In the genomic region with DNA sequence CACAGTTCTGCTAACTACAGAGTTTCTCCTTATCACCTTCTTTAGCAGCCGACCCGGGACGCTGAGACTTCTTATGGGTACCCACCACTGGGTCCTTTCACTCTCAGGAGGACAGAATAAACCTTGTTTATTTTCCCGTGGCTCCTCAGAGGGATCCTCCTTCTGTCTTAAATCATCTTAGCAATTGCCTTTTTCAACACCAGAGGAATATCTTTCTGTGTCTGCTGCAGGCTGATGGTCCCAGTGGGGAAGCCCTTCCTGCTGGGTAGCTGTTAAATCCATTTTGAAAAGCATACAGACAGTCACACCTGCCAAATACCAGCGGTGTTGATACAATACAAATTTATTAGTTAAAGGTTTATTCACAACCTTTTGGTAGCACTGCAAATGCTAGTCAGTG, we compare ENCODE assay signal across 20 cellular contexts.
DNase-seq lines count a peak whose midpoint lies in the region; ATAC-seq and TF ChIP-seq lines count a peak whose summit lies in the region.
"Had no signal": no experiment of that assay in that cellular context is flagged by ENCODE, and none has a peak within 500 bp of the region (broad histone marks: within the 10 kb centered on the region; RNA-seq: fewer than 3 reads in every experiment).

No MANE protein-coding gene starts in this region.

- H2BK15ac ChIP-seq in IMR-90 (ENCODE audit: low read depth, low read length) = no peak overlapping the region

- H3K27ac ChIP-seq in IMR-90 (ENCODE audit: insufficient read depth, low read length) = no peak overlapping the region
- H3K27ac ChIP-seq in temporal lobe (ENCODE audit: low read depth, low read length) = peak overlapping the region; percentile 83

- no peak overlapping the region for H2AFZ ChIP-seq in IMR-90 (replicated peaks; ENCODE audit: low read length, poor library complexity)

- no peak for TF ChIP-seq RAD21 in IMR-90 (IDR thresholded peaks at IDR 0.05; ENCODE audit: low read length)

- no peak for TF ChIP-seq POLR2A in IMR-90 (IDR thresholded peaks at IDR 0.05; ENCODE audit: low read depth, low read length)

- in situ Hi-C loops in G401 (cut with HindIII; ENCODE audit: low sequenced_read_pairs) (no loop called here), IMR-90 (cut with MboI; ENCODE audit: low sequenced_read_pairs) (no loop called here)

- POLR2A ChIA-PET in IMR-90 (lab: Charles Lee; ENCODE audit: unreplicated experiment) = no interaction called here

- TF ChIP-seq CTCF in IMR-90 (conservative IDR thresholded peaks at IDR 0.05; ENCODE audit: low read depth, low read length) (no peak), glutamatergic neuron (IDR thresholded peaks at IDR 0.05; ENCODE audit: partially characterized antibody, unreplicated experiment) (no peak)

- no peak overlapping the region for H3K18ac ChIP-seq in IMR-90 (ENCODE audit: low read depth, low read length)

- no peak overlapping the region for H4K5ac ChIP-seq in IMR-90 (ENCODE audit: low read depth, low read length)

- H3K9me3 Mint-ChIP-seq in glutamatergic neuron (ENCODE audit: unreplicated experiment) = peaks cover 9% of the 10 kb centered on the region
- H3K9me3 Mint-ChIP-seq: activated CD8-positive, alpha-beta T cell treated with anti-CD3 and anti-CD28 coated beads for 36 hours; natural killer cell treated with Interleukin-12 subunit alpha and Interleukin-12 subunit beta and Interleukin-15 and Interleukin-18, amount 100 ng/mL, for 72 hours; stimulated activated effector memory CD8-positive, alpha-beta T cell treated with anti-CD3 and anti-CD28 coated beads, Interleukin-12 subunit alpha, Interleukin-12 subunit beta, amount 100 ng/mL, for 72 hours had no signal

- H3K56ac ChIP-seq in IMR-90 (ENCODE audit: extremely low read depth, insufficient read depth, low read length) = no peak overlapping the region

- H3K36me3 ChIP-seq in IMR-90 (ENCODE audit: control insufficient read depth, insufficient read depth, low read length) = no peaks in the 10 kb centered on the region
- H3K36me3 ChIP-seq: heart right ventricle, suprapubic skin had no signal

- H3K4me1 Mint-ChIP-seq in glutamatergic neuron (ENCODE audit: low read depth, unreplicated experiment) = peaks cover 57% of the 10 kb centered on the region

- WGBS in IMR-90 (ENCODE audit: extremely low coverage in 2 of 2, insufficient read length in 1 of 2), 2 experiments = 73% methylated on average over 3 of the region's 5 CpGs; no CpG with 5 or more reads in 1 of the 2 experiments

- no peak overlapping the region for H2AK5ac ChIP-seq in IMR-90 (ENCODE audit: low read depth, low read length)

- H3K27me3 ChIP-seq in IMR-90 (ENCODE audit: control insufficient read depth, insufficient read depth, low read length) = no peaks in the 10 kb centered on the region
- H3K27me3 ChIP-seq: heart right ventricle, suprapubic skin had no signal

- no peak overlapping the region for H3K14ac ChIP-seq in IMR-90 (replicated peaks; ENCODE audit: low read depth, low read length)

- BruUV-seq in IMR-90 (replicated peaks; lab: Mats Ljungman, UMichigan) = no TSS peak

- no peak overlapping the region for H2AK9ac ChIP-seq in IMR-90 (replicated peaks; ENCODE audit: low read depth, low read length, poor library complexity)

- DNase-seq in G401 (ENCODE audit: low spot score) (peak; percentile 33), IMR-90 (no peak), glutamatergic neuron (no peak), T-helper 9 cell (no peak)
- no peak for DNase-seq in stimulated activated CD4-positive, alpha-beta T cell treated with anti-CD3 and anti-CD28 coated beads, Interleukin-1b, Interleukin-23, amount 100 ng/mL, for 48 hours
- DNase-seq: activated CD8-positive, alpha-beta T cell treated with anti-CD3 and anti-CD28 coated beads for 36 hours; activated gamma-delta T cell treated with Interleukin-2 at 50 U/mL for 16 hours; AML-193; cortex of kidney; DMS53; HCEC 1CT; heart right ventricle; Karpas-422; NCI-H2081 treated with DMSO at 0.1 percent for 48 hours; NCI-H510A treated with DMSO at 0.1 percent for 48 hours had no signal

- peaks cover 3 to 17% of the 10 kb centered on the region in 2 experiments; a peak in 2 of 4 replicates for H3K79me1 ChIP-seq in IMR-90 (ENCODE audit: low read depth in 1 of 2, low read length in 2 of 2)

- H3K4ac ChIP-seq in IMR-90 (ENCODE audit: low read depth, low read length) = no peak overlapping the region

- no peaks in the 10 kb centered on the region for H4K20me1 ChIP-seq in IMR-90 (ENCODE audit: insufficient read depth, low read length)

- H3K36me3 Mint-ChIP-seq in glutamatergic neuron (ENCODE audit: unreplicated experiment) = peaks cover 3% of the 10 kb centered on the region
- H3K36me3 Mint-ChIP-seq: natural killer cell treated with Interleukin-12 subunit alpha and Interleukin-12 subunit beta and Interleukin-15 and Interleukin-18, amount 100 ng/mL, for 72 hours; stimulated activated effector memory CD8-positive, alpha-beta T cell treated with anti-CD3 and anti-CD28 coated beads, Interleukin-12 subunit alpha, Interleukin-12 subunit beta, amount 100 ng/mL, for 72 hours had no signal

- H3K9me1 ChIP-seq in IMR-90 (ENCODE audit: insufficient read depth, low read length) = peaks cover 35% of the 10 kb centered on the region

- H3K9me3 ChIP-seq in IMR-90 (ENCODE audit: control insufficient read depth, insufficient read depth, low read length) = no peaks in the 10 kb centered on the region
- H3K9me3 ChIP-seq: heart right ventricle, suprapubic skin had no signal

- H2BK20ac ChIP-seq in IMR-90 (ENCODE audit: low read depth, low read length) = no peak overlapping the region

- H3K4me3 ChIP-seq in IMR-90 (ENCODE audit: insufficient read depth, low read depth, low read length) = no peak overlapping the region
- H3K4me3 ChIP-seq: heart right ventricle, suprapubic skin had no signal

- peak overlapping the region; percentile 62 for H3K4me3 Mint-ChIP-seq in glutamatergic neuron (ENCODE audit: unreplicated experiment)
- H3K4me3 Mint-ChIP-seq: activated CD8-positive, alpha-beta T cell treated with anti-CD3 and anti-CD28 coated beads for 36 hours; natural killer cell treated with Interleukin-12 subunit alpha and Interleukin-12 subunit beta and Interleukin-15 and Interleukin-18, amount 100 ng/mL, for 72 hours; stimulated activated effector memory CD8-positive, alpha-beta T cell treated with anti-CD3 and anti-CD28 coated beads, Interleukin-12 subunit alpha, Interleukin-12 subunit beta, amount 100 ng/mL, for 72 hours had no signal

- ATAC-seq in IMR-90 (ENCODE audit: low read depth) (no peak), GM18907 (IDR thresholded peaks at IDR 0.05; ENCODE audit: unreplicated experiment) (no peak)
- ATAC-seq: activated CD8-positive, alpha-beta T cell treated with anti-CD3 and anti-CD28 coated beads for 36 hours; natural killer cell treated with Interleukin-12 subunit alpha and Interleukin-12 subunit beta and Interleukin-15 and Interleukin-18, amount 100 ng/mL, for 72 hours; stimulated activated effector memory CD8-positive, alpha-beta T cell treated with anti-CD3 and anti-CD28 coated beads, Interleukin-12 subunit alpha, Interleukin-12 subunit beta, amount 100 ng/mL, for 72 hours had no signal

- CTCF ChIA-PET in IMR-90 (lab: Yijun Ruan, JAX) = interaction anchor here (0.7 kb wide), 1 partner anchor 129 kb away, joined by 3 read pairs; no protein-coding TSS in a partner anchor

- H4K91ac ChIP-seq in IMR-90 (ENCODE audit: insufficient read depth, low read depth, low read length) = 0 out of 2 replicates have a peak overlapping the region, but pooled peaks have one; percentile 9

- H4K8ac ChIP-seq in IMR-90 (ENCODE audit: low read depth in 2 of 2, low read length in 2 of 2) = no peak overlapping the region

- no peak overlapping the region for H2BK120ac ChIP-seq in IMR-90 (ENCODE audit: low read depth, low read length)

- intact Hi-C loops in IMR-90 (cut with micrococcal nuclease) = no loop called here

- peaks cover 31% of the 10 kb centered on the region for H3K4me1 ChIP-seq in IMR-90 (ENCODE audit: control insufficient read depth, insufficient read depth, low read length)

- no peaks in the 10 kb centered on the region for H3K27me3 Mint-ChIP-seq in glutamatergic neuron (ENCODE audit: unreplicated experiment)
- H3K27me3 Mint-ChIP-seq: activated CD8-positive, alpha-beta T cell treated with anti-CD3 and anti-CD28 coated beads for 36 hours; natural killer cell treated with Interleukin-12 subunit alpha and Interleukin-12 subunit beta and Interleukin-15 and Interleukin-18, amount 100 ng/mL, for 72 hours had no signal

- peak overlapping the region; percentile 54 for H3K27ac Mint-ChIP-seq in glutamatergic neuron (ENCODE audit: unreplicated experiment)
- H3K27ac Mint-ChIP-seq: activated CD8-positive, alpha-beta T cell treated with anti-CD3 and anti-CD28 coated beads for 36 hours; natural killer cell treated with Interleukin-12 subunit alpha and Interleukin-12 subunit beta and Interleukin-15 and Interleukin-18, amount 100 ng/mL, for 72 hours; stimulated activated effector memory CD8-positive, alpha-beta T cell treated with anti-CD3 and anti-CD28 coated beads, Interleukin-12 subunit alpha, Interleukin-12 subunit beta, amount 100 ng/mL, for 72 hours had no signal

- dilution Hi-C loops in IMR-90 (cut with HindIII; ENCODE audit: low sequenced_read_pairs, unreplicated experiment) = no loop called here

- no peak overlapping the region for H2BK5ac ChIP-seq in IMR-90 (ENCODE audit: low read depth, low read length, poor library complexity, severe bottlenecking)

- no peak overlapping the region for H3K9ac ChIP-seq in IMR-90 (ENCODE audit: low read depth, low read length)

- H3K23ac ChIP-seq in IMR-90 (ENCODE audit: low read depth, low read length) = no peak overlapping the region

- H3K4me2 ChIP-seq in IMR-90 (ENCODE audit: low read depth, low read length) = no peak overlapping the region

TF ChIP-seq in IMR-90, 13 proteins besides CTCF, POLR2A, EP300 and RAD21 (continues in another document):
- TF ChIP-seq CHD1 (IDR thresholded peaks at IDR 0.05; ENCODE audit: low read depth, low read length) = no peak
- TF ChIP-seq BHLHE40 (IDR thresholded peaks at IDR 0.05; ENCODE audit: low read depth, low read length) = no peak
- no peak for TF ChIP-seq MAZ (IDR thresholded peaks at IDR 0.05; ENCODE audit: borderline replicate concordance, low read depth, low read length)
- no peak for TF ChIP-seq RCOR1 (IDR thresholded peaks at IDR 0.05; ENCODE audit: insufficient replicate concordance, low read length)
- TF ChIP-seq, protein P1, sequence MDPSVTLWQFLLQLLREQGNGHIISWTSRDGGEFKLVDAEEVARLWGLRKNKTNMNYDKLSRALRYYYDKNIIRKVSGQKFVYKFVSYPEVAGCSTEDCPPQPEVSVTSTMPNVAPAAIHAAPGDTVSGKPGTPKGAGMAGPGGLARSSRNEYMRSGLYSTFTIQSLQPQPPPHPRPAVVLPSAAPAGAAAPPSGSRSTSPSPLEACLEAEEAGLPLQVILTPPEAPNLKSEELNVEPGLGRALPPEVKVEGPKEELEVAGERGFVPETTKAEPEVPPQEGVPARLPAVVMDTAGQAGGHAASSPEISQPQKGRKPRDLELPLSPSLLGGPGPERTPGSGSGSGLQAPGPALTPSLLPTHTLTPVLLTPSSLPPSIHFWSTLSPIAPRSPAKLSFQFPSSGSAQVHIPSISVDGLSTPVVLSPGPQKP (IDR thresholded peaks at IDR 0.05; ENCODE audit: borderline replicate concordance, low read depth, low read length) = no peak
- TF ChIP-seq MXI1 (IDR thresholded peaks at IDR 0.05; ENCODE audit: borderline replicate concordance, low read depth, low read length) = no peak
- TF ChIP-seq RFX5 (IDR thresholded peaks at IDR 0.05; ENCODE audit: low read depth, low read length) = no peak
